11 cellular contexts compared by ENCODE assay signal in genomic region chr4:129545599-129546278, GRCh38.
A peak's percentile ranks its signal among the peaks of the same experiment; 100 is the strongest.
DNase-seq lines count a peak whose midpoint lies in the region; ATAC-seq and TF ChIP-seq lines count a peak whose summit lies in the region.
"Had no signal": no experiment of that assay in that cellular context is flagged by ENCODE, and none has a peak within 500 bp of the region (broad histone marks: within the 10 kb centered on the region; RNA-seq: fewer than 3 reads in every experiment).

No MANE protein-coding gene starts in this region.

- H3K79me2 ChIP-seq in hepatocyte: no peaks in the 10 kb centered on the region

- no peak overlapping the region for H2AFZ ChIP-seq in hepatocyte

- ATAC-seq in sciatic nerve (peak; percentile 76), GM19395 (IDR thresholded peaks at IDR 0.05; ENCODE audit: unreplicated experiment) (no peak), HG03175 (IDR thresholded peaks at IDR 0.05; ENCODE audit: unreplicated experiment) (no peak)
- ATAC-seq: stimulated activated naive B cell treated with anti-CD40 and anti-IgM and Interleukin-4, amounts not matched to agents 10 μg/mL and 1 μg/mL and 100 μg/mL, for 72 hours had no signal

- H3K4me1 ChIP-seq in hepatocyte (ENCODE audit: insufficient read depth): no peaks in the 10 kb centered on the region

- no peak for TF ChIP-seq POLR2A in NB4 (IDR thresholded peaks at IDR 0.05; ENCODE audit: extremely low read depth, insufficient read length)

- no peak overlapping the region for H3K4me2 ChIP-seq in hepatocyte

- in situ Hi-C loops in brain microvascular endothelial cell (cut with HindIII; ENCODE audit: low pct_ligation_motif_present, low sequenced_read_pairs): no loop called here

- no peaks in the 10 kb centered on the region for H3K9me2 ChIP-seq in hepatocyte (replicated peaks; ENCODE audit: insufficient read depth)

- H4K20me1 ChIP-seq in hepatocyte (ENCODE audit: insufficient read depth, poor library complexity, severe bottlenecking): no peaks in the 10 kb centered on the region

- intact Hi-C loops in sciatic nerve (cut with DNase I): no loop called here

- no peaks in the 10 kb centered on the region for H3K9me3 ChIP-seq in hepatocyte (ENCODE audit: low read depth)

- H3K4me3 ChIP-seq in NB4 (ENCODE audit: low read depth, low read length): no peak overlapping the region
- H3K4me3 ChIP-seq in brain microvascular endothelial cell (ENCODE audit: low read depth, low read length): no peak overlapping the region
- H3K4me3 ChIP-seq in hepatocyte: no peak overlapping the region
- H3K4me3 ChIP-seq: skin epidermis had no signal

- H3K27me3 ChIP-seq in brain microvascular endothelial cell (replicated peaks) (no peaks in the 10 kb centered on the region), hepatocyte (no peaks in the 10 kb centered on the region)

- DNase-seq in NB4 (ENCODE audit: low read depth) (peak; percentile 63), brain microvascular endothelial cell (peak; percentile 20), hepatocyte (ENCODE audit: low spot score) (peak; percentile 49), sciatic nerve (ENCODE audit: low spot score) (peak; percentile 71), COR-L47 (lab: John Stamatoyannopoulos, UW) (no peak)
- no peak for DNase-seq in stimulated activated CD4-positive, alpha-beta T cell treated with anti-CD3 and anti-CD28 coated beads, Interleukin-12 subunit alpha, Interleukin-12 subunit beta, amount 100 ng/mL, for 4 hours
- DNase-seq: NCI-H226; stimulated activated naive B cell treated with anti-CD40 and anti-IgM and Interleukin-4, amounts not matched to agents 10 μg/mL and 1 μg/mL and 100 μg/mL, for 72 hours had no signal

- H3K36me3 ChIP-seq in brain microvascular endothelial cell (replicated peaks) (no peaks in the 10 kb centered on the region), hepatocyte (replicated peaks; ENCODE audit: insufficient read depth, low read depth) (no peaks in the 10 kb centered on the region)

- H3K27ac ChIP-seq in brain microvascular endothelial cell (no peak overlapping the region), hepatocyte (no peak overlapping the region)
- H3K27ac ChIP-seq: skin epidermis had no signal

- WGBS in hepatocyte (ENCODE audit: low lambda C conversion rate, missing lambda C conversion rate): 77% methylated on average over 5 of the region's 5 CpGs

- TF ChIP-seq CTCF in NB4 (IDR thresholded peaks at IDR 0.05; ENCODE audit: low read depth, low read length) (no peak), brain microvascular endothelial cell (IDR thresholded peaks at IDR 0.05; ENCODE audit: low read depth, low read length, missing control alignments) (no peak), hepatocyte (IDR thresholded peaks at IDR 0.05; ENCODE audit: poor library complexity) (no peak)

Comparison
In these comparisons a context has a peak if more than half of its experiments do, and no peak if none do; other contexts are left out.
1. DNase-seq: peak in NB4 (single experiment), brain microvascular endothelial cell (single experiment), hepatocyte (single experiment) and sciatic nerve (single experiment); none in COR-L47 (single experiment) and stimulated activated CD4-positive, alpha-beta T cell treated with anti-CD3 and anti-CD28 coated beads, Interleukin-12 subunit alpha, Interleukin-12 subunit beta, amount 100 ng/mL, for 4 hours (single experiment).